Comparison of ENCODE assay signal across 8 cellular contexts in genomic region chr19:42122691-42123607, GRCh38. TPM values are rescaled to one million over a fixed set of nuclear protein-coding genes. Genes with fewer than 3 reads are reported as not detected.
DNase-seq lines count a peak whose midpoint lies in the region; ATAC-seq and TF ChIP-seq lines count a peak whose summit lies in the region.

No MANE protein-coding gene starts in this region.

- H3K9me3 ChIP-seq in upper lobe of left lung: no peaks in the 10 kb centered on the region

- peak overlapping the region; percentile 94 for H3K27ac Mint-ChIP-seq in memory B cell

- H3K9me3 Mint-ChIP-seq in memory B cell: no peaks in the 10 kb centered on the region

- ATAC-seq in memory B cell (ENCODE audit: low read depth) (peak; percentile 8), upper lobe of left lung (ENCODE audit: low FRiP score in 2 of 2) (no peak), HG03196 (IDR thresholded peaks at IDR 0.05; ENCODE audit: unreplicated experiment) (no peak), HG03135 (IDR thresholded peaks at IDR 0.05; ENCODE audit: unreplicated experiment) (no peak)

- TF ChIP-seq CTCF in HFF-Myc (IDR thresholded peaks at IDR 0.05; ENCODE audit: low read depth, low read length, missing control alignments) (peak; percentile 14), upper lobe of left lung (IDR thresholded peaks at IDR 0.05) (no peak)

- H3K79me2 ChIP-seq in ACC112 (ENCODE audit: control insufficient read depth, insufficient read depth, low read length, unreplicated experiment): no peaks in the 10 kb centered on the region

- TF ChIP-seq EP300 in upper lobe of left lung (IDR thresholded peaks at IDR 0.05): no peak

- no peaks in the 10 kb centered on the region for H3K36me3 ChIP-seq in ACC112 (ENCODE audit: insufficient read depth, low read length)
- no peaks in the 10 kb centered on the region for H3K36me3 ChIP-seq in upper lobe of left lung

- H3K4me1 ChIP-seq in ACC112 (ENCODE audit: control insufficient read depth, insufficient read depth, low read length, unreplicated experiment): peaks cover 35% of the 10 kb centered on the region
- H3K4me1 ChIP-seq in upper lobe of left lung: peaks cover 0 to 16% (median 12%) of the 10 kb centered on the region in 4 donors

- DNase-seq in HFF-Myc (ENCODE audit: extremely low read depth, low read depth) (no peak), memory B cell (ENCODE audit: low spot score in 2 of 2) (no peak), NCI-H187 (lab: John Stamatoyannopoulos, UW) (no peak), upper lobe of left lung (no peak)
- DNase-seq in activated CD8-positive, alpha-beta memory T cell treated with anti-CD3 and anti-CD28 coated beads for 48 hours (ENCODE audit: low read depth in 2 of 3, low spot score in 2 of 3): peak in 2 of 3 experiments; percentile 46 to 66

- H3K27me3 Mint-ChIP-seq in memory B cell: no peaks in the 10 kb centered on the region

- H2AFZ ChIP-seq in ACC112 (ENCODE audit: low read length, unreplicated experiment): no peak overlapping the region

- H3K27me3 ChIP-seq in ACC112 (ENCODE audit: insufficient read depth, low read length): no peaks in the 10 kb centered on the region
- no peaks in the 10 kb centered on the region for H3K27me3 ChIP-seq in upper lobe of left lung

- WGBS in upper lobe of left lung, 2 donors: 76 to 79% methylated on average over 16 to 17 of the region's 17 CpGs

- peaks cover 38% of the 10 kb centered on the region for H3K36me3 Mint-ChIP-seq in memory B cell

- H3K4me3 ChIP-seq in ACC112 (ENCODE audit: low read depth, low read length) (no peak overlapping the region), HFF-Myc (replicated peaks; ENCODE audit: low read depth, low read length) (no peak overlapping the region), upper lobe of left lung (no peak overlapping the region)

- peak overlapping the region; percentile 59; the same call in 1 of the 2 replicates for H3K27ac ChIP-seq in ACC112 (ENCODE audit: low read depth, low read length)
- peak overlapping the region in 1 of 4 donors; percentile 52 for H3K27ac ChIP-seq in upper lobe of left lung

- no peak for TF ChIP-seq POLR2A in upper lobe of left lung (IDR thresholded peaks at IDR 0.05)

- H3K4me3 Mint-ChIP-seq in memory B cell: peak overlapping the region; percentile 85

- H3K4me1 Mint-ChIP-seq in memory B cell: peaks cover 69% of the 10 kb centered on the region

RNA-seq across cellular contexts. Expression of gene POU2F2, which starts 9.3 kb away (rescaled TPM):
- total RNA-seq in upper lobe of left lung: 10 to 100 TPM in 1 of 6 donors, 1 to 10 TPM in 5; 1.3 to 12.0 (median 5.0) TPM

RNA-seq across cellular contexts. Expression of gene ZNF574, which starts 47.0 kb away (rescaled TPM):
- total RNA-seq in upper lobe of left lung: 10 to 100 TPM in 4 of 6 donors, 1 to 10 TPM in 2; 9.2 to 26.4 (median 13.3) TPM

RNA-seq across cellular contexts. Expression of gene GRIK5, which starts 52.9 kb away (rescaled TPM):
- total RNA-seq in upper lobe of left lung: 1 to 10 TPM in 2 of 6 donors, under 1 TPM in 3, not detected in 1; 0.15 to 2.7 (median 0.54) TPM

Comparison
In these comparisons a context has a peak if more than half of its experiments do, and no peak if none do; other contexts are left out.
1. DNase-seq: peak in activated CD8-positive, alpha-beta memory T cell treated with anti-CD3 and anti-CD28 coated beads for 48 hours (2 of 3); none in HFF-Myc (single experiment), memory B cell (0 of 2), NCI-H187 (0 of 2) and upper lobe of left lung (0 of 2).